21 cellular contexts compared by ENCODE assay signal in genomic region chr10:5903563-5903962, GRCh38.
"Had no signal": no experiment of that assay in that cellular context is flagged by ENCODE, and none has a peak within 500 bp of the region (broad histone marks: within the 10 kb centered on the region; RNA-seq: fewer than 3 reads in every experiment).

No MANE protein-coding gene starts in this region.

- H3K4me3 ChIP-seq: pancreas, testis, vagina had no signal

- H3K27ac Mint-ChIP-seq: nephron progenitor cell, T-helper 17 cell, type B pancreatic cell had no signal

- H3K4me1 ChIP-seq: pancreas, testis had no signal

- H3K27ac ChIP-seq: foreskin keratinocyte, pancreas, testis, vagina had no signal

- H3K9me3 Mint-ChIP-seq: activated CD8-positive, alpha-beta T cell treated with anti-CD3 and anti-CD28 coated beads for 36 hours; dendritic cell treated with granulocyte-macrophage colony-stimulating factor and Interleukin-4, amounts not matched to agents 40 ng/mL and 50 ng/mL, for 4 days; nephron progenitor cell; stimulated activated effector memory CD8-positive, alpha-beta T cell treated with anti-CD3 and anti-CD28 coated beads, Interleukin-12 subunit alpha, Interleukin-12 subunit beta, amount 100 ng/mL, for 72 hours; type B pancreatic cell had no signal

- DNase-seq: activated CD4-positive, alpha-beta T cell treated with anti-CD3 and anti-CD28 coated beads for 48 hours; activated CD8-positive, alpha-beta memory T cell treated with anti-CD3 and anti-CD28 coated beads, Interleukin-2, amount 10 ng/mL, durations not matched to agents 7 days and 5 days; activated CD8-positive, alpha-beta T cell treated with anti-CD3 and anti-CD28 coated beads for 36 hours; activated T-cell treated with anti-CD3 and anti-CD28 coated beads for 4 hours; effector CD8-positive, alpha-beta T cell; erythroblast; foreskin keratinocyte; hippocampal formation; kidney glomerular epithelial cell; nephron progenitor cell; small intestine; stimulated activated CD4-positive, alpha-beta T cell treated with anti-CD3 and anti-CD28 coated beads, Interleukin-2, amount 100 ng/mL, for 24 hours; SW 1271; T-helper 17 cell had no signal

- H3K9me3 ChIP-seq: pancreas, testis, vagina had no signal

- H3K27me3 Mint-ChIP-seq: activated CD8-positive, alpha-beta memory T cell treated with anti-CD3 and anti-CD28 coated beads, Interleukin-2, amount 10 ng/mL, durations not matched to agents 7 days and 5 days; activated CD8-positive, alpha-beta T cell treated with anti-CD3 and anti-CD28 coated beads for 36 hours; dendritic cell treated with granulocyte-macrophage colony-stimulating factor and Interleukin-4, amounts not matched to agents 40 ng/mL and 50 ng/mL, for 4 days; T-helper 17 cell; type B pancreatic cell had no signal

- H3K27me3 ChIP-seq: foreskin keratinocyte, pancreas, testis, vagina had no signal

- H3K36me3 ChIP-seq: pancreas had no signal

- H3K4me3 Mint-ChIP-seq: activated CD8-positive, alpha-beta memory T cell treated with anti-CD3 and anti-CD28 coated beads, Interleukin-2, amount 10 ng/mL, durations not matched to agents 7 days and 5 days; activated CD8-positive, alpha-beta T cell treated with anti-CD3 and anti-CD28 coated beads for 36 hours; dendritic cell treated with granulocyte-macrophage colony-stimulating factor and Interleukin-4, amounts not matched to agents 40 ng/mL and 50 ng/mL, for 4 days; nephron progenitor cell; T-helper 17 cell; type B pancreatic cell had no signal

- ATAC-seq: activated CD8-positive, alpha-beta T cell treated with anti-CD3 and anti-CD28 coated beads for 36 hours; foreskin keratinocyte; sciatic nerve; T-helper 17 cell had no signal
